8 cellular contexts compared by ENCODE assay signal in the genomic region with DNA sequence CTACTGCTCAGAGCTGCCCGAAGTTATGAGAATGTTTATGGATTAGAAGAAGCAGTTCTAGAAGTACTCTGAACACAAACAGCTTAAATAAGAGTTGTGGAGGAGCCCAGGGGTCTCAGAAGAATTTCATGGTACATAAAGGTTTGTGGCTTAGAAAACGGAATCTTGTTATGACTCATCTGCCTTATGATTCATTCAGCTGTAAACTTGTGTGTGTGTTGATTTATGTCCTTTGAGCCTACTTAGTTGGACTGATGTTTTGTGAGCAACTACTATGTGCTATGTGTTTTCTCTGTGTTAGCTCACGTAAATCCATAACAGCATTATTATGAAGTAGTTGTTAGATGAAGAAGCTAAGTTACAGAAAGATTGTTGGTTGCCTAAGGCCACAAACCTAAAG.
DNase-seq lines count a peak whose midpoint lies in the region; ATAC-seq lines count a peak whose summit lies in the region.
"Had no signal": no experiment of that assay in that cellular context is flagged by ENCODE, and none has a peak within 500 bp of the region (broad histone marks: within the 10 kb centered on the region; RNA-seq: fewer than 3 reads in every experiment).

No MANE protein-coding gene starts in this region.

- POLR2A ChIA-PET in activated CD4-positive, alpha-beta T cell treated with anti-CD3 and anti-CD28 coated beads for 36 hours (lab: Charles Lee) = no interaction called here

- H3K9me3 Mint-ChIP-seq in activated CD4-positive, alpha-beta T cell treated with anti-CD3 and anti-CD28 coated beads for 36 hours (ENCODE audit: low read depth) = no peaks in the 10 kb centered on the region
- H3K9me3 Mint-ChIP-seq: activated CD4-positive, alpha-beta memory T cell treated with anti-CD3 and anti-CD28 coated beads for 36 hours had no signal

- peak overlapping the region; percentile 2 for H3K4me2 ChIP-seq in skeletal muscle satellite cell (ENCODE audit: low read length)

- peak; percentile 83 for DNase-seq in RKO (ENCODE audit: low spot score)
- DNase-seq in activated CD4-positive, alpha-beta T cell treated with anti-CD3 and anti-CD28 coated beads for 36 hours = no peak
- DNase-seq in NCI-H1694 treated with DMSO at 0.1 percent for 48 hours (lab: John Stamatoyannopoulos, UW) = no peak
- no peak for DNase-seq in DMS114 treated with DMSO at 0.1 percent for 48 hours (lab: John Stamatoyannopoulos, UW; ENCODE audit: unreplicated experiment)
- DNase-seq: activated CD4-positive, alpha-beta memory T cell treated with anti-CD3 and anti-CD28 coated beads for 36 hours had no signal

- H3K36me3 ChIP-seq in skeletal muscle satellite cell (ENCODE audit: insufficient read depth, low read length) = no peaks in the 10 kb centered on the region

- H3K4me1 ChIP-seq in skeletal muscle satellite cell (ENCODE audit: control insufficient read depth, insufficient read depth, low read length) = peaks cover 39% of the 10 kb centered on the region

- ATAC-seq in GM19351 (IDR thresholded peaks at IDR 0.05; ENCODE audit: unreplicated experiment) (peak; percentile 80), HG03025 (IDR thresholded peaks at IDR 0.05; ENCODE audit: low FRiP score, unreplicated experiment) (peak; percentile 69)
- ATAC-seq in activated CD4-positive, alpha-beta T cell treated with anti-CD3 and anti-CD28 coated beads for 36 hours = no peak

- no peak overlapping the region for H3K9ac ChIP-seq in skeletal muscle satellite cell (ENCODE audit: low read depth, low read length)

- no peaks in the 10 kb centered on the region for H3K27me3 Mint-ChIP-seq in activated CD4-positive, alpha-beta T cell treated with anti-CD3 and anti-CD28 coated beads for 36 hours
- H3K27me3 Mint-ChIP-seq: activated CD4-positive, alpha-beta memory T cell treated with anti-CD3 and anti-CD28 coated beads for 36 hours had no signal

- no peak overlapping the region for H3K4me3 Mint-ChIP-seq in activated CD4-positive, alpha-beta T cell treated with anti-CD3 and anti-CD28 coated beads for 36 hours
- H3K4me3 Mint-ChIP-seq: activated CD4-positive, alpha-beta memory T cell treated with anti-CD3 and anti-CD28 coated beads for 36 hours had no signal

- H3K27me3 ChIP-seq in skeletal muscle satellite cell (ENCODE audit: control insufficient read depth, insufficient read depth, low read length) = no peaks in the 10 kb centered on the region

- CTCF ChIA-PET in activated CD4-positive, alpha-beta T cell treated with anti-CD3 and anti-CD28 coated beads for 36 hours (lab: Charles Lee) = interaction anchor here (1.2 kb wide), 1 partner anchor 238 kb away, joined by 3 read pairs; no protein-coding TSS in a partner anchor

- H3K9me3 ChIP-seq in skeletal muscle satellite cell (replicated peaks; ENCODE audit: low read length) = no peaks in the 10 kb centered on the region

- H3K4me1 Mint-ChIP-seq in activated CD4-positive, alpha-beta T cell treated with anti-CD3 and anti-CD28 coated beads for 36 hours = no peaks in the 10 kb centered on the region

- intact Hi-C loops in activated CD4-positive, alpha-beta T cell treated with anti-CD3 and anti-CD28 coated beads for 36 hours (cut with DNase I, micrococcal nuclease) = no loop called here

- no peaks in the 10 kb centered on the region for H3K36me3 Mint-ChIP-seq in activated CD4-positive, alpha-beta T cell treated with anti-CD3 and anti-CD28 coated beads for 36 hours (ENCODE audit: low read depth)
- H3K36me3 Mint-ChIP-seq: activated CD4-positive, alpha-beta memory T cell treated with anti-CD3 and anti-CD28 coated beads for 36 hours had no signal

- H3K4me3 ChIP-seq in skeletal muscle satellite cell (ENCODE audit: low read length) = no peak overlapping the region

- H3K27ac Mint-ChIP-seq in activated CD4-positive, alpha-beta T cell treated with anti-CD3 and anti-CD28 coated beads for 36 hours = no peak overlapping the region
- H3K27ac Mint-ChIP-seq: activated CD4-positive, alpha-beta memory T cell treated with anti-CD3 and anti-CD28 coated beads for 36 hours had no signal
